ENCODE assay signal across 9 cellular contexts in genomic region chr4:38489924-38490639, GRCh38.
DNase-seq lines count a peak whose midpoint lies in the region; ATAC-seq lines count a peak whose summit lies in the region.
"Had no signal": no experiment of that assay in that cellular context is flagged by ENCODE, and none has a peak within 500 bp of the region (broad histone marks: within the 10 kb centered on the region; RNA-seq: fewer than 3 reads in every experiment).

No MANE protein-coding gene starts in this region.

- WGBS in mesodermal cell (ENCODE audit: insufficient coverage in 2 of 2), 2 experiments, result 38 to 44% methylated on average over 6 of the region's 7 CpGs

- DNase-seq in A172 (ENCODE audit: low spot score) (peak; percentile 8), NCI-H69 (lab: John Stamatoyannopoulos, UW) (peak; percentile 1), ecto neural progenitor cell (ENCODE audit: low spot score) (peak; percentile 51), NCI-H2227 treated with DMSO at 0.1 percent for 48 hours (lab: John Stamatoyannopoulos, UW) (no peak), NCI-H510A (lab: John Stamatoyannopoulos, UW) (no peak)

- ATAC-seq in HG03460 (IDR thresholded peaks at IDR 0.05; ENCODE audit: unreplicated experiment) (no peak), HG03108 (IDR thresholded peaks at IDR 0.05; ENCODE audit: unreplicated experiment) (no peak)

- H3K4me1 ChIP-seq in mesodermal cell (ENCODE audit: control insufficient read depth, insufficient read depth, low read length, poor library complexity, severe bottlenecking), result peaks cover 22% of the 10 kb centered on the region

- no peaks in the 10 kb centered on the region for H3K36me3 ChIP-seq in mesodermal cell (ENCODE audit: control insufficient read depth, insufficient read depth, low read length)

- H3K9me3 ChIP-seq in mesodermal cell (ENCODE audit: control insufficient read depth, low read length), result no peaks in the 10 kb centered on the region

- H3K4me3 ChIP-seq in mesodermal cell (ENCODE audit: extremely low read depth, insufficient read depth, low read length, poor library complexity, severe bottlenecking), result no peak overlapping the region
- H3K4me3 ChIP-seq: lung had no signal

- peak overlapping the region; percentile 88 for H3K27ac ChIP-seq in mesodermal cell (ENCODE audit: low read depth, low read length, severe bottlenecking)

Comparison
In these comparisons a context has a peak if more than half of its experiments do, and no peak if none do; other contexts are left out.
1. DNase-seq: peak in A172 (single experiment), NCI-H69 (single experiment) and ecto neural progenitor cell (single experiment); none in NCI-H2227 treated with DMSO at 0.1 percent for 48 hours (single experiment) and NCI-H510A (single experiment).